ENCODE assay signal across 14 cellular contexts in genomic region chr1:98940680-98941079, GRCh38.
DNase-seq lines count a peak whose midpoint lies in the region; ATAC-seq and TF ChIP-seq lines count a peak whose summit lies in the region.
"Had no signal": no experiment of that assay in that cellular context is flagged by ENCODE, and none has a peak within 500 bp of the region (broad histone marks: within the 10 kb centered on the region; RNA-seq: fewer than 3 reads in every experiment).

No MANE protein-coding gene starts in this region.

- no peaks in the 10 kb centered on the region for H3K27me3 ChIP-seq in upper lobe of right lung

- no peak for DNase-seq in stimulated activated naive CD8-positive, alpha-beta T cell treated with anti-CD3 and anti-CD28 coated beads, Interleukin-15, amount 100 ng/mL, for 72 hours
- DNase-seq in stimulated activated naive CD8-positive, alpha-beta T cell treated with anti-CD3 and anti-CD28 coated beads, Interleukin-15, Interleukin-2, amounts not matched to agents 100 U/mL and 50 U/mL, for 24 hours, result no peak
- DNase-seq in RPMI7951 (ENCODE audit: low read depth) (peak; percentile 28), fibroblast of the aortic adventitia (ENCODE audit: low read depth) (peak; percentile 48), upper lobe of right lung (no peak), substantia nigra (lab: John Stamatoyannopoulos, UW) (no peak)
- DNase-seq: activated B cell treated with CpG ODN at 0.5 μM for 24 hours, activated gamma-delta T cell treated with Interleukin-2 at 50 U/mL for 16 hours, cortex of kidney, NCI-H1105, NCI-H526 treated with DMSO at 0.1 percent for 48 hours had no signal

- no peaks in the 10 kb centered on the region for H3K36me3 ChIP-seq in upper lobe of right lung

- H3K4me3 Mint-ChIP-seq in stimulated activated naive CD8-positive, alpha-beta T cell treated with anti-CD3 and anti-CD28 coated beads, Interleukin-15, amount 100 ng/mL, for 72 hours, result no peak overlapping the region
- H3K4me3 Mint-ChIP-seq: activated B cell treated with CpG ODN at 0.5 μM for 24 hours, GM23338 had no signal

- peak; percentile 49 for ATAC-seq in stimulated activated naive CD8-positive, alpha-beta T cell treated with anti-CD3 and anti-CD28 coated beads, Interleukin-15, amount 100 ng/mL, for 72 hours
- ATAC-seq in stimulated activated naive CD8-positive, alpha-beta T cell treated with anti-CD3 and anti-CD28 coated beads, Interleukin-15, Interleukin-2, amounts not matched to agents 100 U/mL and 50 U/mL, for 24 hours, result no peak
- no peak for ATAC-seq in GM21423 (IDR thresholded peaks at IDR 0.05; ENCODE audit: unreplicated experiment)
- no peak for ATAC-seq in upper lobe of right lung
- ATAC-seq in HG03432 (IDR thresholded peaks at IDR 0.05; ENCODE audit: unreplicated experiment), result no peak
- ATAC-seq: GM23338 had no signal

- no peaks in the 10 kb centered on the region for H3K9me3 ChIP-seq in upper lobe of right lung

- TF ChIP-seq CTCF in fibroblast of the aortic adventitia (IDR thresholded peaks at IDR 0.05; ENCODE audit: insufficient read depth, low read length) (no peak), upper lobe of right lung (IDR thresholded peaks at IDR 0.05) (no peak)

- no peaks in the 10 kb centered on the region for H3K4me1 ChIP-seq in upper lobe of right lung

- H3K27ac ChIP-seq in upper lobe of right lung (no peak overlapping the region), substantia nigra (ENCODE audit: low read depth, low read length, poor library complexity, severe bottlenecking) (no peak overlapping the region)

- peak overlapping the region in 1 of 2 donors; percentile 24 for H3K27ac Mint-ChIP-seq in stimulated activated naive CD8-positive, alpha-beta T cell treated with anti-CD3 and anti-CD28 coated beads, Interleukin-15, amount 100 ng/mL, for 72 hours
- H3K27ac Mint-ChIP-seq: activated B cell treated with CpG ODN at 0.5 μM for 24 hours had no signal

- no peak overlapping the region for H3K4me3 ChIP-seq in fibroblast of the aortic adventitia (ENCODE audit: low read depth, low read length)
- no peak overlapping the region for H3K4me3 ChIP-seq in upper lobe of right lung
- H3K4me3 ChIP-seq: GM23338 had no signal

- H3K4me1 Mint-ChIP-seq in stimulated activated naive CD8-positive, alpha-beta T cell treated with anti-CD3 and anti-CD28 coated beads, Interleukin-15, amount 100 ng/mL, for 72 hours, result peaks cover 17% of the 10 kb centered on the region
- H3K4me1 Mint-ChIP-seq: activated B cell treated with CpG ODN at 0.5 μM for 24 hours, GM23338 had no signal

- no peaks in the 10 kb centered on the region for H3K9me3 Mint-ChIP-seq in stimulated activated naive CD8-positive, alpha-beta T cell treated with anti-CD3 and anti-CD28 coated beads, Interleukin-15, amount 100 ng/mL, for 72 hours
- H3K9me3 Mint-ChIP-seq: activated B cell treated with CpG ODN at 0.5 μM for 24 hours, GM23338 had no signal

- intact Hi-C loops in upper lobe of right lung (cut with DNase I), result no loop called here

- H3K27me3 Mint-ChIP-seq in stimulated activated naive CD8-positive, alpha-beta T cell treated with anti-CD3 and anti-CD28 coated beads, Interleukin-15, amount 100 ng/mL, for 72 hours, result no peaks in the 10 kb centered on the region
- H3K27me3 Mint-ChIP-seq: activated B cell treated with CpG ODN at 0.5 μM for 24 hours had no signal

Comparison
In these comparisons a context has a peak if more than half of its experiments do, and no peak if none do; other contexts are left out.
1. DNase-seq: peak in RPMI7951 (single experiment) and fibroblast of the aortic adventitia (single experiment); none in stimulated activated naive CD8-positive, alpha-beta T cell treated with anti-CD3 and anti-CD28 coated beads, Interleukin-15, amount 100 ng/mL, for 72 hours (0 of 2), stimulated activated naive CD8-positive, alpha-beta T cell treated with anti-CD3 and anti-CD28 coated beads, Interleukin-15, Interleukin-2, amounts not matched to agents 100 U/mL and 50 U/mL, for 24 hours (single experiment), upper lobe of right lung (single experiment) and substantia nigra (0 of 49).